ENCODE assay signal across 8 cellular contexts in the genomic region with DNA sequence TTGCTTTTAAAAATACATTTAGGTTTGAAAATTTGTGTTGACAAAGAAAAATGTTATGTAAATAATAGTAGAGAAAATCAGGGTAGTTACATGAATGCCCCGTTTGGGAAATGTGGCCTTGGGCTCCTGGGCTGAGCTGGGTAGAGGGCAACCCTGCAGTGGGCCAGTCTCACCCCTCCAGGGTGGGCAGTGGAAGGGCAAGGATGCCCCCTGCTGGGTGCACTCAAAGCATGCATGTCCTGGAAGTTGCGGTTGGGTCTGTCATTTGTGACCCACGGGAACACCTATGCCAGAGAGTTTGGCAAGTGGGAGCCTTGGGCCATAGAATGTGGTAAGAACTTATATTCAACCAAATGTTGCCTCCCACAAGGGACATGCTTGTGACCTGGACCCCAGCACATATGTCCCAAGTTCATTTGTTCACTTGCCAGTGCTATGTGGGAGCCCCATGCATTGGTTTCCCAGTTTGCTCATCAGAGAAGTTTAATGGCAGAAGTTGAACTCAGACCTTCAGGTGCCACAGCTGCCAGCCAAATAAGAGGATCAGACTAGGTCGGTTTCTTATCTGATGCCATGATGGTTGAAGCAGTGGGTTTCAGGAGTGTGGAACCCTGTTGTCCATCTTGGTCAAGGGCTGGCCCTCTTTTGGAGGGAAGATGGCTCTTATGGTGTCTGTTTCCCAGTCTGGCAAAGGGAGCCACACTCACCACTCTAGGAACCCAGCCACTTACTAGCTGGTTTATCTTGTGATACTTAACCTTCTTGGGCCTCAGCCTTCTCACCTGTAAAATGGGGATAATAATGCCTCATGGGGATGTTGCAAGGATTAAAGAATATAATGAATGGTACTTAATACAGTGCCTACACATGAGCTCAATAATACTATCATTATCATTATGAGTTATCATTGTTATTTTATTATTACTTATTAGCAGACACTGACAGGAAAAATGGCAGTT. TPM values are rescaled to one million over a fixed set of nuclear protein-coding genes. Genes with fewer than 3 reads are reported as not detected.
DNase-seq lines count a peak whose midpoint lies in the region; ATAC-seq and TF ChIP-seq lines count a peak whose summit lies in the region.

No MANE protein-coding gene starts in this region.

- no peaks in the 10 kb centered on the region for H3K9me3 ChIP-seq in CD4-positive, alpha-beta T cell (ENCODE audit: control insufficient read depth, low read length)

- H3K27ac ChIP-seq in CD4-positive, alpha-beta T cell (ENCODE audit: low read depth, low read length), result no peak overlapping the region

- peak; percentile 74 for TF ChIP-seq CTCF in CD4-positive, alpha-beta T cell (IDR thresholded peaks at IDR 0.05)
- TF ChIP-seq CTCF in HFFc6 (IDR thresholded peaks at IDR 0.05) (peak; percentile 85), brain (conservative IDR thresholded peaks at IDR 0.05) (peak; percentile 91 to 94)

- CTCF ChIA-PET in CD4-positive, alpha-beta T cell (lab: Charles Lee), result interaction anchor here (0.8 to 6.4 kb wide), 6 partner anchors 11 to 35 kb away, joined by 3 to 55 read pairs (median 9); a partner anchor contains a TSS

- peak overlapping the region; percentile 96 for H3K4me3 Mint-ChIP-seq in CD4-positive, alpha-beta T cell
- H3K4me3 Mint-ChIP-seq in HFFc6 (no peak overlapping the region), brain (peak overlapping the region in 1 of 5 experiments; percentile 28)
- peak overlapping the region; percentile 96 for H3K4me3 Mint-ChIP-seq in stimulated activated memory B cell treated with anti-CD40 and anti-IgM and Interleukin-4, amounts not matched to agents 10 μg/mL and 1 μg/mL and 100 μg/mL, for 72 hours

- peaks cover 19% of the 10 kb centered on the region for H3K36me3 Mint-ChIP-seq in CD4-positive, alpha-beta T cell (ENCODE audit: low read depth)
- H3K36me3 Mint-ChIP-seq in HFFc6 (ENCODE audit: low read depth) (no peaks in the 10 kb centered on the region), brain (no peaks in the 10 kb centered on the region)
- no peaks in the 10 kb centered on the region for H3K36me3 Mint-ChIP-seq in stimulated activated memory B cell treated with anti-CD40 and anti-IgM and Interleukin-4, amounts not matched to agents 10 μg/mL and 1 μg/mL and 100 μg/mL, for 72 hours

- peak overlapping the region; percentile 95 for H3K27ac Mint-ChIP-seq in CD4-positive, alpha-beta T cell
- H3K27ac Mint-ChIP-seq in HFFc6 (no peak overlapping the region), brain (peak overlapping the region in 2 of 5 experiments; percentile 51 to 83)
- peak overlapping the region; percentile 99 for H3K27ac Mint-ChIP-seq in stimulated activated memory B cell treated with anti-CD40 and anti-IgM and Interleukin-4, amounts not matched to agents 10 μg/mL and 1 μg/mL and 100 μg/mL, for 72 hours

- DNase-seq in CD4-positive, alpha-beta T cell, result peak in 9 of 10 experiments; percentile 25 to 69 (median 51)
- DNase-seq in HFFc6 (no peak), T-helper 2 cell (peak in 4 of 5 experiments; percentile 28 to 71 (median 38)), left lobe of liver (ENCODE audit: low spot score) (peak; percentile 69)

- no peaks in the 10 kb centered on the region for H3K9me3 Mint-ChIP-seq in CD4-positive, alpha-beta T cell
- no peaks in the 10 kb centered on the region for H3K9me3 Mint-ChIP-seq in HFFc6
- H3K9me3 Mint-ChIP-seq in brain, result peaks cover 0 to 3% (median 0%) of the 10 kb centered on the region in 5 experiments
- no peaks in the 10 kb centered on the region for H3K9me3 Mint-ChIP-seq in stimulated activated memory B cell treated with anti-CD40 and anti-IgM and Interleukin-4, amounts not matched to agents 10 μg/mL and 1 μg/mL and 100 μg/mL, for 72 hours

- intact Hi-C loops in CD4-positive, alpha-beta T cell (cut with DNase I, micrococcal nuclease), result loop anchor here (1.0 kb wide), 1 partner anchor 31 kb away; no protein-coding TSS in a partner anchor

- no peak for ATAC-seq in CD4-positive, alpha-beta T cell (ENCODE audit: poor library complexity)
- ATAC-seq in left lobe of liver, result peak; percentile 81
- ATAC-seq in stimulated activated memory B cell treated with anti-CD40 and anti-IgM and Interleukin-4, amounts not matched to agents 10 μg/mL and 1 μg/mL and 100 μg/mL, for 72 hours, result no peak
- no peak for ATAC-seq in HG02870 (IDR thresholded peaks at IDR 0.05; ENCODE audit: unreplicated experiment)
- ATAC-seq in GM21423 (IDR thresholded peaks at IDR 0.05; ENCODE audit: unreplicated experiment), result no peak

- no peaks in the 10 kb centered on the region for H3K27me3 ChIP-seq in CD4-positive, alpha-beta T cell (ENCODE audit: control insufficient read depth, insufficient read depth, low read length)

- H3K27me3 Mint-ChIP-seq in CD4-positive, alpha-beta T cell, result no peaks in the 10 kb centered on the region
- H3K27me3 Mint-ChIP-seq in HFFc6 (ENCODE audit: insufficient read depth) (peaks cover 14% of the 10 kb centered on the region), brain (peaks cover 31% of the 10 kb centered on the region)
- H3K27me3 Mint-ChIP-seq in stimulated activated memory B cell treated with anti-CD40 and anti-IgM and Interleukin-4, amounts not matched to agents 10 μg/mL and 1 μg/mL and 100 μg/mL, for 72 hours, result peaks cover under 1% of the 10 kb centered on the region

- H3K4me1 Mint-ChIP-seq in CD4-positive, alpha-beta T cell (ENCODE audit: low read depth), result peaks cover 51% of the 10 kb centered on the region
- peaks cover 25% of the 10 kb centered on the region for H3K4me1 Mint-ChIP-seq in HFFc6 (ENCODE audit: low read depth)
- peaks cover 43% of the 10 kb centered on the region for H3K4me1 Mint-ChIP-seq in brain
- H3K4me1 Mint-ChIP-seq in stimulated activated memory B cell treated with anti-CD40 and anti-IgM and Interleukin-4, amounts not matched to agents 10 μg/mL and 1 μg/mL and 100 μg/mL, for 72 hours, result peaks cover 47% of the 10 kb centered on the region

- POLR2A ChIA-PET in CD4-positive, alpha-beta T cell (lab: Charles Lee), result interaction anchor here (1.1 to 4.5 kb wide), 4 partner anchors 12 to 95 kb away, joined by 4 to 65 read pairs (median 34); a partner anchor contains a TSS

RNA-seq across cellular contexts. Expression of a gene that starts 2.5 kb away (rescaled TPM):
- total RNA-seq in CD4-positive, alpha-beta T cell, result 100 to 1,000 TPM; 206 to 222 TPM
- 1 to 10 TPM in 1 of 6 experiments, under 1 TPM in 5; 0.12 to 1.0 (median 0.48) TPM for total RNA-seq in HFFc6 (2021; fragmentation: NEBNext Ultra II Directional; extraction: Animal tissue kit (Norgen Biotek cat#: 25700))
- polyA plus RNA-seq in brain (ENCODE audit: insufficient read depth, low read depth, low replicate concordance), result 3.9 TPM
- total RNA-seq in left lobe of liver, result 8.7 TPM

RNA-seq across cellular contexts. Expression of a gene that starts 13.2 kb away (rescaled TPM):
- 1 to 10 TPM; 6.8 to 7.0 TPM for total RNA-seq in CD4-positive, alpha-beta T cell
- total RNA-seq in HFFc6 (2021; fragmentation: NEBNext Ultra II Directional; extraction: Animal tissue kit (Norgen Biotek cat#: 25700)), result 10 to 100 TPM; 19.6 to 32.8 (median 23.4) TPM
- 9.5 TPM for polyA plus RNA-seq in brain (ENCODE audit: insufficient read depth, low read depth, low replicate concordance)
- 7.7 TPM for total RNA-seq in left lobe of liver

RNA-seq across cellular contexts. Expression of a gene that starts 27.4 kb away (rescaled TPM):
- total RNA-seq in CD4-positive, alpha-beta T cell, result not detected
- not detected for total RNA-seq in HFFc6 (2021; fragmentation: NEBNext Ultra II Directional; extraction: Animal tissue kit (Norgen Biotek cat#: 25700))
- not detected for polyA plus RNA-seq in brain (ENCODE audit: insufficient read depth, low read depth, low replicate concordance)
- not detected for total RNA-seq in left lobe of liver

RNA-seq across cellular contexts. Expression of a gene that starts 30.5 kb away (rescaled TPM):
- total RNA-seq in CD4-positive, alpha-beta T cell, result 1 to 10 TPM; 1.0 to 1.5 TPM
- total RNA-seq in HFFc6 (2021; fragmentation: NEBNext Ultra II Directional; extraction: Animal tissue kit (Norgen Biotek cat#: 25700)), result 10 to 100 TPM; 54.3 to 92.3 (median 57.9) TPM
- polyA plus RNA-seq in brain (ENCODE audit: insufficient read depth, low read depth, low replicate concordance), result 1.2 TPM
- total RNA-seq in left lobe of liver, result 16.6 TPM

RNA-seq across cellular contexts. Expression of a gene that starts 40.6 kb away (rescaled TPM):
- not detected for total RNA-seq in CD4-positive, alpha-beta T cell
- total RNA-seq in HFFc6 (2021; fragmentation: NEBNext Ultra II Directional; extraction: Animal tissue kit (Norgen Biotek cat#: 25700)), result not detected
- polyA plus RNA-seq in brain (ENCODE audit: insufficient read depth, low read depth, low replicate concordance), result not detected
- total RNA-seq in left lobe of liver, result not detected

Comparison
In these comparisons a context has a peak if more than half of its experiments do, and no peak if none do; other contexts are left out.
1. RNA of a gene that starts 2.5 kb away (total RNA-seq): 206 to 222 TPM in CD4-positive, alpha-beta T cell; 8.7 TPM in left lobe of liver (single experiment) and 0.12 to 1.0 TPM in HFFc6; every median in the first group is over 10 times any median in the second.
2. Peak in every context shown above with its lines, with median percentiles within 50 percentile points of each other: CTCF ChIP-seq.